Comparison of ENCODE assay signal across 21 cellular contexts in genomic region chr9:35859995-35860348, GRCh38. TPM values are rescaled to one million over a fixed set of nuclear protein-coding genes. Genes with fewer than 3 reads are reported as not detected.
DNase-seq lines count a peak whose midpoint lies in the region; ATAC-seq, FAIRE-seq and TF ChIP-seq lines count a peak whose summit lies in the region.
"Had no signal": no experiment of that assay in that cellular context is flagged by ENCODE, and none has a peak within 500 bp of the region (broad histone marks: within the 10 kb centered on the region; RNA-seq: fewer than 3 reads in every experiment).

No MANE protein-coding gene starts in this region.

- no peak overlapping the region for H3K27ac ChIP-seq in testis
- H3K27ac ChIP-seq: 22Rv1 had no signal

- H3K27me3 ChIP-seq in testis = no peaks in the 10 kb centered on the region

- H3K4me1 ChIP-seq in testis = no peaks in the 10 kb centered on the region

- WGBS in testis, 2 donors = 45 to 48% methylated on average over 4 of the region's 4 CpGs

- H3K36me3 ChIP-seq in testis (ENCODE audit: low read depth, missing control alignments) = no peaks in the 10 kb centered on the region

- DNase-seq in DMS 273 (lab: John Stamatoyannopoulos, UW; ENCODE audit: unreplicated experiment) (peak; percentile 51), DMS 273 treated with DMSO at 0.1 percent for 48 hours (lab: John Stamatoyannopoulos, UW) (no peak), mucosa of gallbladder (ENCODE audit: low spot score) (peak; percentile 7), testis (peak; percentile 42), retina (no peak)
- DNase-seq: Calu3, NCI-H1092, NCI-H1417 treated with DMSO at 0.1 percent for 48 hours, NCI-H1694 treated with DMSO at 0.1 percent for 48 hours, NCI-H2081, NCI-H2227 treated with DMSO at 0.1 percent for 48 hours, NCI-H526 treated with DMSO at 0.1 percent for 48 hours, SIG-M5 had no signal

- intact Hi-C loops in testis (cut with DNase I; ENCODE audit: low total_unique reads) = no loop called here

- H3K9me3 ChIP-seq in testis = no peaks in the 10 kb centered on the region

- FAIRE-seq in endometrium (lab: Jason Lieb, UNC) = peak; percentile 96

- no peak for ATAC-seq in HG03442 (IDR thresholded peaks at IDR 0.05; ENCODE audit: unreplicated experiment)

- TF ChIP-seq POLR2A in testis (IDR thresholded peaks at IDR 0.05) = no peak

- no peak for TF ChIP-seq CTCF in testis (IDR thresholded peaks at IDR 0.05)

- H3K4me3 ChIP-seq in testis = no peak overlapping the region

RNA-seq across cellular contexts. Expression of gene OR13J1, which starts 10.2 kb away (rescaled TPM):
- total RNA-seq in mucosa of gallbladder = not detected
- not detected for total RNA-seq in testis
- polyA plus RNA-seq in testis (ENCODE audit: insufficient read depth, low read depth, low replicate concordance) = not detected
- total RNA-seq: Calu3, H4, HT-29, NCI-H460, OCI-LY7 had no signal
- polyA plus RNA-seq: BJ had no signal

RNA-seq across cellular contexts. Expression of gene TMEM8B, which starts 30.9 kb away (rescaled TPM):
- total RNA-seq in mucosa of gallbladder (36.2 TPM), testis (10 to 100 TPM; 22.2 to 24.5 TPM)
- polyA plus RNA-seq in testis (ENCODE audit: insufficient read depth, low read depth, low replicate concordance) = 24.6 TPM

RNA-seq across cellular contexts. Expression of gene FAM221B, which starts 31.4 kb away (rescaled TPM):
- total RNA-seq in mucosa of gallbladder (not detected), testis (1 to 10 TPM; 4.2 to 7.2 TPM)
- 17.1 TPM for polyA plus RNA-seq in testis (ENCODE audit: insufficient read depth, low read depth, low replicate concordance)
- total RNA-seq: Calu3, H4, NCI-H460, OCI-LY7 had no signal
- polyA plus RNA-seq: BJ had no signal

RNA-seq across cellular contexts. Expression of gene HINT2, which starts 45.1 kb away (rescaled TPM):
- 30.7 TPM for total RNA-seq in mucosa of gallbladder
- total RNA-seq in testis = 10 to 100 TPM; 36.1 to 36.9 TPM
- polyA plus RNA-seq in testis (ENCODE audit: insufficient read depth, low read depth, low replicate concordance) = 55.1 TPM

RNA-seq across cellular contexts. Expression of gene HRCT1, which starts 46.0 kb away (rescaled TPM):
- total RNA-seq in mucosa of gallbladder = 2.0 TPM
- total RNA-seq in testis = 1 to 10 TPM; 2.5 to 6.5 TPM
- 7.1 TPM for polyA plus RNA-seq in testis (ENCODE audit: insufficient read depth, low read depth, low replicate concordance)
- total RNA-seq: H4, OCI-LY7 had no signal

Comparison
In these comparisons a context has a peak if more than half of its experiments do, and no peak if none do; other contexts are left out.
1. DNase-seq: peak in DMS 273 (single experiment), mucosa of gallbladder (single experiment) and testis (single experiment); none in DMS 273 treated with DMSO at 0.1 percent for 48 hours (single experiment) and retina (single experiment).